ENCODE assay signal across 19 cellular contexts in the genomic region with DNA sequence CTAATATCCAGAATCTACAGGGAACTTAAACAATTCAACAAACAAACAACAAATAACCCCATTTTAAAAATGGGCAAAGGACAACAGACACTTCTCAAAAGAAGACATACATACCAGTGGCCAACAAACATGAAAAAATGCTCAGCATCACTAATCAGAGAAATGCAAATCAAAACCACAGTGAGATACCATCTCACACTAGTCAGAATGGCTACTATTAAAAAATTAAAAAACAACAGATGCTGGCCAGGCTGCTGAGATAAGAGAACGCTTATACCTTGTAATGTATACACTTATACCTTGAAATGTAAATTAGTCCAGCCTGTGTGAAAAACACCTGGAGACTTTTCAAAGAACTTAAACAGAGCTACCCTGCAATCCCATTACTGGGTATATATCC.
DNase-seq lines count a peak whose midpoint lies in the region; ATAC-seq, FAIRE-seq and TF ChIP-seq lines count a peak whose summit lies in the region.
"Had no signal": no experiment of that assay in that cellular context is flagged by ENCODE, and none has a peak within 500 bp of the region (broad histone marks: within the 10 kb centered on the region; RNA-seq: fewer than 3 reads in every experiment).

No MANE protein-coding gene starts in this region.

- no peaks in the 10 kb centered on the region for H3K4me1 ChIP-seq in astrocyte (ENCODE audit: insufficient read depth, low read length)
- H3K4me1 ChIP-seq in upper lobe of right lung, result no peaks in the 10 kb centered on the region
- H3K4me1 ChIP-seq in GM23248 (ENCODE audit: insufficient read depth), result peaks cover 15% of the 10 kb centered on the region

- peaks cover 4% of the 10 kb centered on the region for H3F3A ChIP-seq in GM23248 (ENCODE audit: insufficient read depth)

- 63 to 69% methylated on average over 1 of the region's 1 CpG for WGBS in GM23248 (ENCODE audit: low coverage in 1 of 2, low lambda C conversion rate in 2 of 2, missing lambda C conversion rate in 2 of 2), 2 experiments

- no peaks in the 10 kb centered on the region for H3K36me3 Mint-ChIP-seq in astrocyte (ENCODE audit: low read depth, unreplicated experiment)
- H3K36me3 Mint-ChIP-seq in activated T-cell treated with anti-CD3 and anti-CD28 coated beads, Interleukin-2, amount 50 U/mL, for 24 hours (ENCODE audit: low read depth), result no peaks in the 10 kb centered on the region

- DNase-seq in DMS 273 (lab: John Stamatoyannopoulos, UW; ENCODE audit: unreplicated experiment) (peak; percentile 54), astrocyte (ENCODE audit: low read depth) (peak; percentile 29), upper lobe of right lung (no peak), GM23248 (no peak)
- no peak for DNase-seq in activated T-cell treated with anti-CD3 and anti-CD28 coated beads, Interleukin-2, amount 50 U/mL, for 24 hours
- DNase-seq: AML-193; DMS79; GDM1; H9; MM.1S; NCI-H1417 treated with DMSO at 0.1 percent for 48 hours; NCI-H2029; NCI-H524 treated with DMSO at 0.1 percent for 48 hours; NK-92 treated with Interleukin-12 subunit alpha and Interleukin-12 subunit beta, amount 100 ng/mL, for 24 hours; OCI-M1 had no signal

- no peak overlapping the region for H3K27ac Mint-ChIP-seq in astrocyte (ENCODE audit: unreplicated experiment)
- H3K27ac Mint-ChIP-seq in activated T-cell treated with anti-CD3 and anti-CD28 coated beads, Interleukin-2, amount 50 U/mL, for 24 hours, result no peak overlapping the region
- H3K27ac Mint-ChIP-seq: H9 had no signal

- H3K4me2 ChIP-seq in astrocyte (ENCODE audit: low read length) (no peak overlapping the region), GM23248 (ENCODE audit: unreplicated experiment) (no peak overlapping the region)
- H3K4me2 ChIP-seq: A549 had no signal

- intact Hi-C loops in upper lobe of right lung (cut with DNase I), result no loop called here

- H3K9me3 Mint-ChIP-seq in astrocyte (ENCODE audit: unreplicated experiment), result no peaks in the 10 kb centered on the region
- H3K9me3 Mint-ChIP-seq in activated T-cell treated with anti-CD3 and anti-CD28 coated beads, Interleukin-2, amount 50 U/mL, for 24 hours, result no peaks in the 10 kb centered on the region
- H3K9me3 Mint-ChIP-seq: H9 had no signal

- no peak overlapping the region for H3K4me3 ChIP-seq in astrocyte (ENCODE audit: insufficient read depth, low read depth, low read length)
- H3K4me3 ChIP-seq in upper lobe of right lung, result no peak overlapping the region
- H3K4me3 ChIP-seq in GM23248, result no peak overlapping the region
- H3K4me3 ChIP-seq: A549 had no signal

- H3K9ac ChIP-seq in astrocyte (ENCODE audit: low read length) (no peak overlapping the region), GM23248 (no peak overlapping the region)

- H3K79me2 ChIP-seq in astrocyte (ENCODE audit: insufficient read depth, low read length), result no peaks in the 10 kb centered on the region
- H3K79me2 ChIP-seq in GM23248 (ENCODE audit: insufficient read depth), result no peaks in the 10 kb centered on the region

- ATAC-seq in GM19324 (IDR thresholded peaks at IDR 0.05; ENCODE audit: low FRiP score, unreplicated experiment), result peak; percentile 61
- ATAC-seq in HG03565 (IDR thresholded peaks at IDR 0.05; ENCODE audit: unreplicated experiment), result peak; percentile 54
- ATAC-seq in upper lobe of right lung, result no peak
- ATAC-seq in HG02678 (IDR thresholded peaks at IDR 0.05; ENCODE audit: unreplicated experiment), result no peak
- ATAC-seq: A549 had no signal

- no peak overlapping the region for H3K27ac ChIP-seq in astrocyte (ENCODE audit: low read depth, low read length)
- no peak overlapping the region for H3K27ac ChIP-seq in upper lobe of right lung
- H3K27ac ChIP-seq in GM23248, result no peak overlapping the region
- H3K27ac ChIP-seq: A549 had no signal

- no peaks in the 10 kb centered on the region for H3K27me3 Mint-ChIP-seq in astrocyte (ENCODE audit: low read depth, unreplicated experiment)
- H3K27me3 Mint-ChIP-seq in activated T-cell treated with anti-CD3 and anti-CD28 coated beads, Interleukin-2, amount 50 U/mL, for 24 hours, result no peaks in the 10 kb centered on the region

- H3K27me3 ChIP-seq in astrocyte (ENCODE audit: insufficient read depth, low read length) (no peaks in the 10 kb centered on the region), upper lobe of right lung (no peaks in the 10 kb centered on the region), GM23248 (replicated peaks; ENCODE audit: insufficient read depth) (no peaks in the 10 kb centered on the region)

- H4K20me1 ChIP-seq in astrocyte (ENCODE audit: insufficient read depth, low read length) (no peaks in the 10 kb centered on the region), GM23248 (ENCODE audit: insufficient read depth) (no peaks in the 10 kb centered on the region)

- no peaks in the 10 kb centered on the region for H3K36me3 ChIP-seq in astrocyte (ENCODE audit: insufficient read depth, low read length)
- no peaks in the 10 kb centered on the region for H3K36me3 ChIP-seq in upper lobe of right lung
- H3K36me3 ChIP-seq in GM23248 (ENCODE audit: low read depth), result no peaks in the 10 kb centered on the region

- no peak for TF ChIP-seq CTCF in astrocyte (IDR thresholded peaks at IDR 0.05; ENCODE audit: insufficient read depth, low read depth, low read length)
- no peak for TF ChIP-seq CTCF in upper lobe of right lung (IDR thresholded peaks at IDR 0.05)

- H3K4me1 Mint-ChIP-seq in astrocyte (ENCODE audit: low read depth, unreplicated experiment), result peaks cover 2% of the 10 kb centered on the region
- no peaks in the 10 kb centered on the region for H3K4me1 Mint-ChIP-seq in activated T-cell treated with anti-CD3 and anti-CD28 coated beads, Interleukin-2, amount 50 U/mL, for 24 hours (ENCODE audit: low read depth)

- no peak overlapping the region for H3K4me3 Mint-ChIP-seq in astrocyte (ENCODE audit: unreplicated experiment)
- no peak overlapping the region for H3K4me3 Mint-ChIP-seq in activated T-cell treated with anti-CD3 and anti-CD28 coated beads, Interleukin-2, amount 50 U/mL, for 24 hours
- H3K4me3 Mint-ChIP-seq: H9 had no signal

- H2AFZ ChIP-seq in astrocyte (ENCODE audit: low read depth, low read length) (no peak overlapping the region), GM23248 (no peak overlapping the region)

- no peak for FAIRE-seq in astrocyte (lab: Jason Lieb, UNC)
- FAIRE-seq: A549 had no signal

- no peaks in the 10 kb centered on the region for H3K9me2 ChIP-seq in GM23248 (ENCODE audit: insufficient read depth)

- H3K9me3 ChIP-seq in astrocyte (ENCODE audit: insufficient read depth, low read depth, low read length) (no peaks in the 10 kb centered on the region), upper lobe of right lung (no peaks in the 10 kb centered on the region), GM23248 (ENCODE audit: low read depth) (no peaks in the 10 kb centered on the region)
- H3K9me3 ChIP-seq: A549 had no signal

- in situ Hi-C loops in GM23248 (cut with MboI), result no loop called here

Comparison
In these comparisons a context has a peak if more than half of its experiments do, and no peak if none do; other contexts are left out.
1. DNase-seq: peak in DMS 273 (single experiment) and astrocyte (single experiment); none in upper lobe of right lung (single experiment), activated T-cell treated with anti-CD3 and anti-CD28 coated beads, Interleukin-2, amount 50 U/mL, for 24 hours (single experiment) and GM23248 (single experiment).
2. ATAC-seq: peak in GM19324 (single experiment) and HG03565 (single experiment); none in upper lobe of right lung (single experiment) and HG02678 (single experiment).